ENCODE assay signal across 9 cellular contexts in the genomic region with DNA sequence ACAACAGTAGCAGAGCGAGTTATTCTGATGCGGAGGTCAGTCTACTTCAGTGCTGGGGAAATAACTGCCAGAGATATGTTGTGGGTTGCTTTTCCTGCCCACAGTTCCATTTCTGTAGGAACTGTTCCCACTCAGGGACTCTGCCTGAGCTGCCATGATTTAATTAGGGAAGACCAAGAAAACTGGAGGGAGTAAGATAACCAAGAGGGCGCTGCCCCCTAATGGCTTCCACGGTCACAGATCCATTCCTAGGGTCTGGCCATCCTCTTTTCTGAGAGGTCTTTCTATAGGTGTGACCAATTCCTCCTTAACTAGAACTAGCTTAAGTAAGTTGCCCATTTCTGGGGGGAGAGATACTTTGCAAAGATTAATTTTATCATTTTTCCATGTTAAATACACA.
DNase-seq lines count a peak whose midpoint lies in the region; ATAC-seq, FAIRE-seq and TF ChIP-seq lines count a peak whose summit lies in the region.
"Had no signal": no experiment of that assay in that cellular context is flagged by ENCODE, and none has a peak within 500 bp of the region (broad histone marks: within the 10 kb centered on the region; RNA-seq: fewer than 3 reads in every experiment).

No MANE protein-coding gene starts in this region.

- H3K36me3 ChIP-seq in kidney (ENCODE audit: control insufficient read depth in 1 of 2, insufficient read depth in 2 of 2, low read length in 2 of 2), result no peaks in the 10 kb centered on the region
- H3K36me3 ChIP-seq in upper lobe of left lung, result no peaks in the 10 kb centered on the region
- no peaks in the 10 kb centered on the region for H3K36me3 ChIP-seq in effector memory CD4-positive, alpha-beta T cell (ENCODE audit: control insufficient read depth, insufficient read depth, low read length)

- peak; percentile 37 for TF ChIP-seq CTCF in kidney (IDR thresholded peaks at IDR 0.05; ENCODE audit: borderline replicate concordance, extremely low read depth, insufficient read depth)
- peak in 1 of 6 experiments; percentile 7 for TF ChIP-seq CTCF in upper lobe of left lung (IDR thresholded peaks at IDR 0.05)
- TF ChIP-seq CTCF in coronary artery (IDR thresholded peaks at IDR 0.05), result no peak

- H3K9me3 ChIP-seq in kidney (ENCODE audit: control insufficient read depth in 1 of 2, low read length in 2 of 2) (no peaks in the 10 kb centered on the region), upper lobe of left lung (no peaks in the 10 kb centered on the region)
- no peaks in the 10 kb centered on the region for H3K9me3 ChIP-seq in effector memory CD4-positive, alpha-beta T cell (ENCODE audit: control insufficient read depth, low read length)

- H3K4me3 ChIP-seq in kidney (ENCODE audit: low read length in 2 of 2), result no peak overlapping the region
- no peak overlapping the region for H3K4me3 ChIP-seq in upper lobe of left lung
- H3K4me3 ChIP-seq in effector memory CD4-positive, alpha-beta T cell (ENCODE audit: insufficient read depth, low read depth, low read length, poor library complexity, severe bottlenecking), result no peak overlapping the region
- no peak overlapping the region for H3K4me3 ChIP-seq in coronary artery

- peaks cover 0 to 2% (median 0%) of the 10 kb centered on the region in 4 donors for H3K27me3 ChIP-seq in upper lobe of left lung
- H3K27me3 ChIP-seq in effector memory CD4-positive, alpha-beta T cell (replicated peaks; ENCODE audit: control insufficient read depth, insufficient read depth, low read length, poor library complexity, severe bottlenecking), result no peaks in the 10 kb centered on the region

- WGBS in upper lobe of left lung, 2 donors, result 66 to 69% methylated on average over 4 of the region's 4 CpGs

- ATAC-seq in upper lobe of left lung (ENCODE audit: low FRiP score in 2 of 2), result no peak
- ATAC-seq: activated CD8-positive, alpha-beta T cell treated with anti-CD3 and anti-CD28 coated beads, Interleukin-2, amount 10 ng/mL, durations not matched to agents 7 days and 5 days had no signal

- H3K9ac ChIP-seq in kidney (ENCODE audit: low read length in 2 of 2), result no peak overlapping the region

- TF ChIP-seq EP300 in upper lobe of left lung (IDR thresholded peaks at IDR 0.05), result no peak

- DNase-seq in COLO829 (ENCODE audit: low spot score) (peak; percentile 69), Kasumi-1 (lab: John Stamatoyannopoulos, UW) (peak; percentile 25 to 32), SW480 (ENCODE audit: low spot score) (peak; percentile 66), kidney (no peak), upper lobe of left lung (no peak), coronary artery (ENCODE audit: low spot score) (no peak)
- no peak for DNase-seq in effector memory CD4-positive, alpha-beta T cell
- DNase-seq in NK-92 treated with Interleukin-12 subunit alpha and Interleukin-12 subunit beta, amount 100 ng/mL, for 24 hours (lab: John Stamatoyannopoulos, UW), result no peak
- DNase-seq: activated CD8-positive, alpha-beta T cell treated with anti-CD3 and anti-CD28 coated beads, Interleukin-2, amount 10 ng/mL, durations not matched to agents 7 days and 5 days had no signal

- intact Hi-C loops in kidney (cut with DNase I), result no loop called here

- FAIRE-seq in kidney (lab: Jason Lieb, UNC), result no peak

- H3K4me1 ChIP-seq in kidney (ENCODE audit: control insufficient read depth in 1 of 2, insufficient read depth in 1 of 2, low read depth in 1 of 2, low read length in 2 of 2) (no peaks in the 10 kb centered on the region), upper lobe of left lung (peaks cover 0 to 7% (median 1%) of the 10 kb centered on the region in 4 donors)
- no peaks in the 10 kb centered on the region for H3K4me1 ChIP-seq in effector memory CD4-positive, alpha-beta T cell (ENCODE audit: control insufficient read depth, insufficient read depth, low read length, poor library complexity, severe bottlenecking)

- H3K27ac ChIP-seq in kidney (ENCODE audit: low read depth in 2 of 2, low read length in 2 of 2), result no peak overlapping the region
- H3K27ac ChIP-seq in upper lobe of left lung, result no peak overlapping the region
- no peak overlapping the region for H3K27ac ChIP-seq in effector memory CD4-positive, alpha-beta T cell (ENCODE audit: insufficient read depth, low read length, poor library complexity, severe bottlenecking)
- no peak overlapping the region for H3K27ac ChIP-seq in coronary artery

- no peak for TF ChIP-seq POLR2A in upper lobe of left lung (IDR thresholded peaks at IDR 0.05)

Comparison
In these comparisons a context has a peak if more than half of its experiments do, and no peak if none do; other contexts are left out.
1. DNase-seq: peak in COLO829 (single experiment), Kasumi-1 (2 of 2) and SW480 (single experiment); none in kidney (single experiment), upper lobe of left lung (0 of 2), effector memory CD4-positive, alpha-beta T cell (0 of 3), coronary artery (single experiment) and NK-92 treated with Interleukin-12 subunit alpha and Interleukin-12 subunit beta, amount 100 ng/mL, for 24 hours (single experiment).